In genomic region chr9:123061216-123061615, GRCh38 we compare ENCODE assay signal across 10 cellular contexts. TPM values are rescaled to one million over a fixed set of nuclear protein-coding genes. Genes with fewer than 3 reads are reported as not detected.
"Had no signal": no experiment of that assay in that cellular context is flagged by ENCODE, and none has a peak within 500 bp of the region (broad histone marks: within the 10 kb centered on the region; RNA-seq: fewer than 3 reads in every experiment).

No MANE protein-coding gene starts in this region.

- H3K9me3 ChIP-seq: HAP-1 had no signal

- H3K4me3 ChIP-seq: GM23248, HAP-1 had no signal

- H3K27ac ChIP-seq: GM23248, HL-60 had no signal

- DNase-seq: GM23248, GOT3, H7, HFFc6, KG1 had no signal

- H3K9ac ChIP-seq: GM23248 had no signal

- ATAC-seq: HCT116 had no signal

- H2AFZ ChIP-seq: GM23248 had no signal

RNA-seq across cellular contexts. Expression of gene GPR21, which starts 27.7 kb away (rescaled TPM):
- total RNA-seq: H4 had no signal
- polyA plus RNA-seq: GM23248, IgD-negative memory B cell had no signal
